In genomic region chr22:22030493-22031182, GRCh38 we compare ENCODE assay signal across 8 cellular contexts. TPM values are rescaled to one million over a fixed set of nuclear protein-coding genes. Genes with fewer than 3 reads are reported as not detected.
DNase-seq lines count a peak whose midpoint lies in the region; ATAC-seq, FAIRE-seq and TF ChIP-seq lines count a peak whose summit lies in the region.

No MANE protein-coding gene starts in this region.

- no peak overlapping the region for H4K5ac ChIP-seq in H9 (ENCODE audit: insufficient read length, low read depth, low read length)

- no peak overlapping the region for H4K91ac ChIP-seq in H9 (ENCODE audit: insufficient read length, low read depth, low read length)

- H2BK15ac ChIP-seq in H9 (ENCODE audit: low read depth, low read length): no peak overlapping the region

- H3K56ac ChIP-seq in H9 (ENCODE audit: insufficient read length, low read depth, low read length): no peak overlapping the region

- H2BK120ac ChIP-seq in H9 (ENCODE audit: low read depth, low read length, poor library complexity, severe bottlenecking): no peak overlapping the region

- intact Hi-C loops in colonic mucosa (cut with DNase I): no loop called here

- no peak overlapping the region for H2BK12ac ChIP-seq in H9 (ENCODE audit: insufficient read length, low read depth, low read length)

- no peaks in the 10 kb centered on the region for H4K20me1 ChIP-seq in H9 (ENCODE audit: control insufficient read depth, insufficient read depth, insufficient read length)

- no peaks in the 10 kb centered on the region for H3K9me3 ChIP-seq in H9 (ENCODE audit: control insufficient read depth, low read depth, low read length)
- no peaks in the 10 kb centered on the region for H3K9me3 ChIP-seq in colonic mucosa

- H3K9me3 Mint-ChIP-seq in H9: no peaks in the 10 kb centered on the region; a peak in 1 of 5 replicates

- H3K18ac ChIP-seq in H9 (ENCODE audit: insufficient read length, low read depth, low read length): no peak overlapping the region

- no peak for FAIRE-seq in H54 (lab: Jason Lieb, UNC)

- no peak overlapping the region for H2BK20ac ChIP-seq in H9 (ENCODE audit: low read depth, low read length, poor library complexity, severe bottlenecking)

- H3K27me3 ChIP-seq in H9 (ENCODE audit: insufficient read depth, low read length) (peaks cover 34% of the 10 kb centered on the region), colonic mucosa (no peaks in the 10 kb centered on the region)

- H2AFZ ChIP-seq in H9 (ENCODE audit: low read length): no peak overlapping the region

- no peak overlapping the region for H2BK5ac ChIP-seq in H9 (ENCODE audit: insufficient read length, low read length)

- no peaks in the 10 kb centered on the region; a peak in 1 of 7 replicates for H3K36me3 Mint-ChIP-seq in H9 (ENCODE audit: insufficient read depth in 1 of 3, low read depth in 3 of 3)

- H3K4me1 Mint-ChIP-seq in H9: peaks cover 6 to 12% of the 10 kb centered on the region in 2 experiments

- no CpG with 5 or more reads among the region's 7 CpGs for WGBS in H9 (ENCODE audit: extremely low coverage, insufficient read length, low lambda C conversion rate)

- TF ChIP-seq POLR2A in Raji (IDR thresholded peaks at IDR 0.05; ENCODE audit: insufficient read depth, low read depth, low read length) (peak; percentile 100), H54 (IDR thresholded peaks at IDR 0.05; ENCODE audit: low read depth, low read length) (no peak)

- no peak overlapping the region for H3K4ac ChIP-seq in H9 (ENCODE audit: low read depth, low read length)

- no peak overlapping the region for H3T11ph ChIP-seq in H9 (ENCODE audit: low read length)

- DNase-seq in H9 (peak; percentile 70), iris pigment epithelial cell (ENCODE audit: low read depth) (peak; percentile 27), H54 (ENCODE audit: insufficient read length, low spot score) (no peak), NCI-H345 (lab: John Stamatoyannopoulos, UW) (no peak), colonic mucosa (no peak), NCI-H748 treated with DMSO at 0.1 percent for 48 hours (lab: John Stamatoyannopoulos, UW) (no peak)

- H3K23ac ChIP-seq in H9 (ENCODE audit: insufficient read length, low read depth, low read length): no peak overlapping the region

- no peak overlapping the region for H3K27ac Mint-ChIP-seq in H9

- H3K79me1 ChIP-seq in H9 (ENCODE audit: insufficient read depth, low read depth, low read length, poor library complexity, severe bottlenecking): no peaks in the 10 kb centered on the region

- H3K23me2 ChIP-seq in H9 (ENCODE audit: insufficient read length, low read depth, low read length, poor library complexity, severe bottlenecking): no peaks in the 10 kb centered on the region

- H3K4me1 ChIP-seq in H9 (ENCODE audit: insufficient read depth, low read length) (no peaks in the 10 kb centered on the region; the same call in 1 of the 2 replicates), colonic mucosa (no peaks in the 10 kb centered on the region)

- H3K9ac ChIP-seq in H9 (ENCODE audit: extremely low read depth, insufficient read length, low read length): no peak overlapping the region
- H3K9ac ChIP-seq in colonic mucosa (ENCODE audit: low read depth in 2 of 2, low read length in 2 of 2): no peak overlapping the region

- 0 out of 2 replicates have a peak overlapping the region, but pooled peaks have one; percentile 23 for H3K14ac ChIP-seq in H9 (ENCODE audit: insufficient read depth, low read length)

- H4K8ac ChIP-seq in H9 (replicated peaks; ENCODE audit: insufficient read length, low read depth, low read length): no peak overlapping the region

- peak; percentile 59 for TF ChIP-seq CTCF in H9 (conservative IDR thresholded peaks at IDR 0.05)
- TF ChIP-seq CTCF in colonic mucosa (IDR thresholded peaks at IDR 0.05): no peak

- H3K27ac ChIP-seq in H9 (ENCODE audit: insufficient read length, low read depth, low read length): no peak overlapping the region
- H3K27ac ChIP-seq in colonic mucosa: no peak overlapping the region

- peaks cover 95% of the 10 kb centered on the region for H3K27me3 Mint-ChIP-seq in H9 (ENCODE audit: low read depth)

- no peaks in the 10 kb centered on the region for H3K36me3 ChIP-seq in colonic mucosa

- no peak overlapping the region for H3K4me3 ChIP-seq in colonic mucosa

- no peak overlapping the region for H3K4me2 ChIP-seq in H9 (ENCODE audit: insufficient read depth, insufficient read length, low read length)

- no peaks in the 10 kb centered on the region for H3K79me2 ChIP-seq in H9 (ENCODE audit: insufficient read depth, low read length)

- no peak overlapping the region for H3K4me3 Mint-ChIP-seq in H9

- ATAC-seq in GM18502 (IDR thresholded peaks at IDR 0.05; ENCODE audit: poor library complexity, unreplicated experiment): peak; percentile 55

- H2AK5ac ChIP-seq in H9 (ENCODE audit: insufficient read length, low read length): no peak overlapping the region

RNA-seq across cellular contexts. Expression of gene TOP3B, which starts 48.1 kb away (rescaled TPM):
- total RNA-seq in H9 (2021) (55.2 and 58.5 TPM in 2 replicates), colonic mucosa (10 to 100 TPM; 20.1 to 37.4 TPM)

Comparison
In these comparisons a context has a peak if more than half of its experiments do, and no peak if none do; other contexts are left out.
1. DNase-seq: peak in H9 (single experiment) and iris pigment epithelial cell (single experiment); none in H54 (single experiment), NCI-H345 (single experiment), colonic mucosa (single experiment) and NCI-H748 treated with DMSO at 0.1 percent for 48 hours (single experiment).